22 cellular contexts compared by ENCODE assay signal in the genomic region with DNA sequence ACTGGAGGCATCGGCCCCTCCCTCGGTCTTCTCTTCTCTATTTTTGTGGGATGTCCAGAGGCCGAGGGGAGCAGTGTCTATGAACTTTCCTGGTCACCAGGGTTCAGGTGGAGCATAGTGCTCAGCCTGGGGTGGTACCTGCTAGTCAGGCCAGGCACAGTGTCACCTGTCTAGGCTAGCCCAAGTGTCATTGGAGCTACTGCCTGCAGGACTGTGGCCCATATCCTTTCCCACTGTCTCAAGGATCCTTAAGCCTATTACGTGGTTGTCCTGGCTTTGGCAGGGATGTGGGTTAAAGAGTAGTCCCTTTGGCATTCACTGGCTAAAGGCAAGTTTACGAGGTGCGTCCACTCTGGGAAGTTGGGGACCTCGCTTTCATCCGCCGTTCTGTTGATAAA. TPM values are rescaled to one million over a fixed set of nuclear protein-coding genes. Genes with fewer than 3 reads are reported as not detected.
DNase-seq lines count a peak whose midpoint lies in the region; ATAC-seq, FAIRE-seq and TF ChIP-seq lines count a peak whose summit lies in the region.
"Had no signal": no experiment of that assay in that cellular context is flagged by ENCODE, and none has a peak within 500 bp of the region (broad histone marks: within the 10 kb centered on the region; RNA-seq: fewer than 3 reads in every experiment).

No MANE protein-coding gene starts in this region.

- FAIRE-seq in H1 (lab: Jason Lieb, UNC), result no peak
- FAIRE-seq: A549, GM18507 had no signal

- no TSS peak for BruUV-seq in HCT116 (replicated peaks; lab: Mats Ljungman, UMichigan)

- H3K56ac ChIP-seq in H1 (replicated peaks; ENCODE audit: insufficient read length, low read depth, low read length), result no peak overlapping the region

- peak; percentile 27; the same call in 1 of the 2 replicates for ATAC-seq in HCT116
- no peak for ATAC-seq in HG02759 (IDR thresholded peaks at IDR 0.05; ENCODE audit: unreplicated experiment)
- ATAC-seq: PC-3 had no signal

- H3K27ac ChIP-seq in HCT116 (ENCODE audit: low read depth, low read length), result no peak overlapping the region
- H3K27ac ChIP-seq in H1 (ENCODE audit: low read depth, low read length), result no peak overlapping the region
- no peak overlapping the region for H3K27ac ChIP-seq in trophoblast cell (ENCODE audit: low read depth, low read length)
- no peak overlapping the region for H3K27ac ChIP-seq in prostate gland
- H3K27ac ChIP-seq: A549, BLaER1 had no signal

- RAD21 ChIA-PET in HCT116 (lab: Charles Lee; ENCODE audit: low non-redundant PET in 1 of 2, low total read pairs in 2 of 2, uncharacterized antibody in 2 of 2, unreplicated experiment in 2 of 2), result no interaction called here

- no peaks in the 10 kb centered on the region for H3K4me1 ChIP-seq in HCT116 (ENCODE audit: control insufficient read depth in 1 of 2, insufficient read depth in 2 of 2, low read length in 2 of 2)
- peaks cover 0 to 3% (median 0%) of the 10 kb centered on the region in 4 experiments; a peak in 1 of 7 replicates for H3K4me1 ChIP-seq in H1 (replicated peaks in 1 of 4; ENCODE audit: control insufficient read depth in 3 of 4, insufficient read depth in 4 of 4, low read length in 3 of 4)
- H3K4me1 ChIP-seq in trophoblast cell (ENCODE audit: control insufficient read depth in 1 of 2, insufficient read depth in 2 of 2, low read length in 2 of 2), result peaks cover 0 to 3% of the 10 kb centered on the region in 2 experiments
- H3K4me1 ChIP-seq in prostate gland (replicated peaks), result peaks cover 9% of the 10 kb centered on the region

- intact Hi-C loops in HCT116 (cut with micrococcal nuclease), result no loop called here
- intact Hi-C loops in prostate gland (cut with DNase I), result no loop called here

- CTCF ChIA-PET in HCT116 (lab: Charles Lee), result no interaction called here
- CTCF ChIA-PET in H1 (lab: Charles Lee; ENCODE audit: partially characterized antibody), result interaction anchor here (0.6 kb wide), 1 partner anchor 208 kb away, joined by 3 read pairs; no protein-coding TSS in a partner anchor

- H4K12ac ChIP-seq in trophoblast cell (ENCODE audit: low read depth, low read length), result no peak overlapping the region

- no peak for TF ChIP-seq POLR2A in HCT116 (IDR thresholded peaks at IDR 0.05; ENCODE audit: borderline replicate concordance, extremely low read depth, insufficient read depth, insufficient read length)
- peak; percentile 2 to 37; a peak in 1 of 3 replicates for TF ChIP-seq POLR2A in H1 (IDR thresholded peaks at IDR 0.05; ENCODE audit: control extremely low read depth in 1 of 2, low read depth in 2 of 2, low read length in 2 of 2)
- no peak for TF ChIP-seq POLR2A in prostate gland (IDR thresholded peaks at IDR 0.05)

- no peaks in the 10 kb centered on the region for H3K27me3 ChIP-seq in HCT116 (ENCODE audit: insufficient read depth, low read length)
- no peaks in the 10 kb centered on the region for H3K27me3 ChIP-seq in H1 (replicated peaks in 1 of 4; ENCODE audit: control insufficient read depth in 3 of 4, extremely low read depth in 1 of 4, insufficient read depth in 3 of 4, low read length in 3 of 4)
- H3K27me3 ChIP-seq in trophoblast cell (ENCODE audit: insufficient read depth, low read length), result no peaks in the 10 kb centered on the region
- H3K27me3 ChIP-seq in prostate gland (replicated peaks; ENCODE audit: insufficient read depth), result no peaks in the 10 kb centered on the region
- H3K27me3 ChIP-seq: BLaER1 had no signal

- H3K36me3 ChIP-seq in HCT116 (ENCODE audit: control insufficient read depth in 1 of 2, insufficient read depth in 2 of 2, low read length in 2 of 2), result peaks cover 72 to 90% of the 10 kb centered on the region in 2 experiments
- H3K36me3 ChIP-seq in H1 (ENCODE audit: control insufficient read depth in 2 of 4, insufficient read depth in 4 of 4, low read length in 3 of 4), result peaks cover 53 to 97% (median 82%) of the 10 kb centered on the region in 4 experiments
- peaks cover 53 to 74% of the 10 kb centered on the region in 2 experiments for H3K36me3 ChIP-seq in trophoblast cell (ENCODE audit: control insufficient read depth in 1 of 2, insufficient read depth in 2 of 2, low read length in 2 of 2)
- peaks cover 25 to 27% of the 10 kb centered on the region in 2 donors for H3K36me3 ChIP-seq in prostate gland

- H2BK12ac ChIP-seq in H1 (ENCODE audit: low read depth, low read length) (no peak overlapping the region), trophoblast cell (ENCODE audit: low read length) (no peak overlapping the region)

- no peak overlapping the region for H4K91ac ChIP-seq in H1 (replicated peaks; ENCODE audit: insufficient read length, low read length)
- no peak overlapping the region for H4K91ac ChIP-seq in trophoblast cell (ENCODE audit: low read depth, low read length)

- H2BK15ac ChIP-seq in H1 (ENCODE audit: low read length), result no peak overlapping the region

- H3K14ac ChIP-seq in H1 (ENCODE audit: insufficient read length), result no peak overlapping the region
- H3K14ac ChIP-seq in trophoblast cell (ENCODE audit: low read length), result no peak overlapping the region

- TF ChIP-seq CTCF in HCT116 (IDR thresholded peaks at IDR 0.05 in 2 of 3, conservative IDR thresholded peaks at IDR 0.05 in 1 of 3; ENCODE audit: borderline replicate concordance in 1 of 3, insufficient read depth in 1 of 3, low read depth in 2 of 3, low read length in 2 of 3) (no peak), H1 (IDR thresholded peaks at IDR 0.05; ENCODE audit: control extremely low read depth in 1 of 3, insufficient read depth in 1 of 3, low read depth in 1 of 3, low read length in 3 of 3) (no peak), prostate gland (IDR thresholded peaks at IDR 0.05) (no peak)

- H3K18ac ChIP-seq in H1 (ENCODE audit: extremely low read depth, low read length) (no peak overlapping the region), trophoblast cell (ENCODE audit: low read length) (no peak overlapping the region)

- no peak overlapping the region for H3K4me2 ChIP-seq in HCT116 (ENCODE audit: low read length)
- no peak overlapping the region for H3K4me2 ChIP-seq in H1 (ENCODE audit: insufficient read depth in 1 of 2, low read depth in 2 of 2, low read length in 2 of 2)
- H3K4me2 ChIP-seq in trophoblast cell (ENCODE audit: low read length), result no peak overlapping the region
- H3K4me2 ChIP-seq: A549, BLaER1 had no signal

- H3K79me1 ChIP-seq in H1 (ENCODE audit: low read depth, low read length), result peaks cover 33% of the 10 kb centered on the region
- H3K79me1 ChIP-seq in trophoblast cell (ENCODE audit: low read length), result no peaks in the 10 kb centered on the region

- H3K79me2 ChIP-seq in HCT116 (ENCODE audit: insufficient read depth, low read length) (peaks cover 100% of the 10 kb centered on the region), H1 (ENCODE audit: control insufficient read depth in 1 of 2, insufficient read depth in 2 of 2, low read length in 2 of 2) (peaks cover 69 to 100% of the 10 kb centered on the region in 2 experiments), trophoblast cell (ENCODE audit: control insufficient read depth, insufficient read depth, low read length, poor library complexity) (peaks cover 34% of the 10 kb centered on the region)

- H3K4me3 ChIP-seq in HCT116 (replicated peaks in 1 of 2; ENCODE audit: low read depth in 1 of 2, low read length in 2 of 2) (no peak overlapping the region), H1 (ENCODE audit: extremely low read depth in 1 of 4, insufficient read depth in 2 of 4, low read depth in 3 of 4, low read length in 4 of 4) (no peak overlapping the region), trophoblast cell (ENCODE audit: low read depth, low read length) (no peak overlapping the region), prostate gland (no peak overlapping the region)
- H3K4me3 ChIP-seq: A549, BLaER1 had no signal

- H3K23me2 ChIP-seq in H1 (ENCODE audit: low read depth, low read length), result no peaks in the 10 kb centered on the region

- H3K9ac ChIP-seq in HCT116 (ENCODE audit: low read length), result no peak overlapping the region
- no peak overlapping the region for H3K9ac ChIP-seq in H1 (replicated peaks in 1 of 4; ENCODE audit: extremely low read depth in 1 of 4, low read depth in 3 of 4, low read length in 3 of 4)
- no peak overlapping the region for H3K9ac ChIP-seq in trophoblast cell (ENCODE audit: low read length)
- H3K9ac ChIP-seq: BLaER1 had no signal

- H3K9me3 ChIP-seq in HCT116 (ENCODE audit: control insufficient read depth in 1 of 2, insufficient read depth in 1 of 2, low read depth in 1 of 2, low read length in 2 of 2), result no peaks in the 10 kb centered on the region
- H3K9me3 ChIP-seq in H1 (ENCODE audit: insufficient read depth in 2 of 2, low read depth in 1 of 2, low read length in 1 of 2), result no peaks in the 10 kb centered on the region
- peaks cover 2% of the 10 kb centered on the region for H3K9me3 ChIP-seq in trophoblast cell (ENCODE audit: insufficient read depth, low read depth, low read length)
- no peaks in the 10 kb centered on the region for H3K9me3 ChIP-seq in prostate gland
- H3K9me3 ChIP-seq: A549, BLaER1 had no signal

- 96% methylated on average over 8 of the region's 9 CpGs; no CpG with 5 or more reads in 1 of the 2 experiments for WGBS in H1 (ENCODE audit: extremely low coverage in 1 of 2, insufficient coverage in 1 of 2, insufficient read length in 1 of 2, insufficient replicate concordance in 2 of 2, low coverage in 1 of 2, low lambda C conversion rate in 2 of 2, missing lambda C conversion rate in 1 of 2), 2 experiments
- WGBS in trophoblast cell (ENCODE audit: extremely low coverage, insufficient coverage, insufficient read length), result no CpG with 5 or more reads among the region's 9 CpGs
- WGBS in prostate gland, result 80% methylated on average over 9 of the region's 9 CpGs

- no peak for TF ChIP-seq EP300 in H1 (IDR thresholded peaks at IDR 0.05; ENCODE audit: borderline replicate concordance in 1 of 2, low read depth in 2 of 2, low read length in 2 of 2)

- POLR2A ChIA-PET in HCT116 (lab: Charles Lee) (no interaction called here), H1 (lab: Charles Lee; ENCODE audit: partially characterized antibody) (interaction anchor here (0.6 to 66.2 kb wide), 5 partner anchors 5 to 121 kb away, joined by 3 to 2165 read pairs (median 4); partner anchors contain the start of genes CCDC87, CCS, RBM14 and RBM4)

- H4K8ac ChIP-seq in H1 (ENCODE audit: extremely low read depth, insufficient read depth, low read length) (no peak overlapping the region), trophoblast cell (ENCODE audit: low read depth, low read length) (no peak overlapping the region)

- no peak overlapping the region for H2AFZ ChIP-seq in HCT116 (ENCODE audit: low read depth, low read length, poor library complexity, severe bottlenecking)
- H2AFZ ChIP-seq in H1 (ENCODE audit: low read length), result no peak overlapping the region
- no peak overlapping the region for H2AFZ ChIP-seq in trophoblast cell (ENCODE audit: insufficient read depth, low read length, poor library complexity)

- H2BK20ac ChIP-seq in H1 (ENCODE audit: low read length), result no peak overlapping the region

- no peak overlapping the region for H4K5ac ChIP-seq in H1 (ENCODE audit: insufficient read length, low read depth, low read length)

- DNase-seq in HCT116 (ENCODE audit: low read depth, low spot score) (no peak), H1 (ENCODE audit: low read depth in 1 of 2, low spot score in 2 of 2) (no peak), trophoblast cell (no peak), prostate gland (ENCODE audit: low spot score) (no peak), NCI-H2171 treated with DMSO at 0.1 percent for 48 hours (lab: John Stamatoyannopoulos, UW) (no peak)
- DNase-seq: Calu3; CD4-positive, alpha-beta memory T cell; EL; H7; Kasumi-1; MM.1S; NCI-H1092; NCI-H1436 treated with DMSO at 0.1 percent for 48 hours; NCI-H2029; NCI-H526; PC-3; RPMI8226; SHP77 treated with DMSO at 0.1 percent for 48 hours had no signal

- H4K20me1 ChIP-seq in HCT116 (ENCODE audit: insufficient read depth), result peaks cover 50% of the 10 kb centered on the region; the same call in 1 of the 2 replicates
- peaks cover 57 to 63% of the 10 kb centered on the region in 2 experiments for H4K20me1 ChIP-seq in H1 (replicated peaks in 1 of 2; ENCODE audit: control insufficient read depth in 1 of 2, insufficient read depth in 2 of 2, low read length in 2 of 2)

- H2AK5ac ChIP-seq in H1 (ENCODE audit: low read depth, low read length) (no peak overlapping the region), trophoblast cell (ENCODE audit: low read length) (no peak overlapping the region)

- no peak for TF ChIP-seq RAD21 in HCT116 (IDR thresholded peaks at IDR 0.05; ENCODE audit: low read depth)
- no peak for TF ChIP-seq RAD21 in H1 (IDR thresholded peaks at IDR 0.05 in 1 of 2, conservative IDR thresholded peaks at IDR 0.05 in 1 of 2; ENCODE audit: low read depth in 2 of 2, low read length in 2 of 2)

- H3K9me2 ChIP-seq in HCT116 (ENCODE audit: insufficient read depth), result no peaks in the 10 kb centered on the region

- H3K23ac ChIP-seq in H1 (ENCODE audit: insufficient read length) (no peak overlapping the region), trophoblast cell (ENCODE audit: low read length) (no peak overlapping the region)

- no peak overlapping the region for H3K4ac ChIP-seq in H1 (replicated peaks; ENCODE audit: insufficient read length, low read depth, low read length)
- H3K4ac ChIP-seq in trophoblast cell (ENCODE audit: low read depth, low read length), result peak overlapping the region; percentile 13

- H2BK120ac ChIP-seq in H1 (replicated peaks; ENCODE audit: low read depth, low read length) (no peak overlapping the region), trophoblast cell (ENCODE audit: insufficient read depth, low read length, poor library complexity) (no peak overlapping the region)

- H2BK5ac ChIP-seq in H1 (ENCODE audit: low read depth, low read length) (peak overlapping the region; percentile 48; the same call in 1 of the 2 replicates), trophoblast cell (ENCODE audit: low read depth, low read length, poor library complexity) (no peak overlapping the region)

RNA-seq across cellular contexts. Expression of gene RBM14, which starts 9.3 kb away (rescaled TPM):
- total RNA-seq in HCT116 (2021; ENCODE audit: unreplicated experiment), result 95.3 TPM
- 27.4 and 31.3 TPM in 2 replicates for polyA plus RNA-seq in HCT116 (2012)
- total RNA-seq in H1 (2021; fragmentation: NEBNext Ultra II Directional; extraction: Animal tissue kit (Norgen Biotek cat#: 25700)), result 142 and 145 TPM in 2 replicates
- polyA plus RNA-seq in H1 (2011; rRNA removed), result 67.2 and 81.1 TPM in 2 replicates
- polyA plus RNA-seq in H1 (2011; cell fraction: cytosol; rRNA removed), result 36.2 TPM
- polyA plus RNA-seq in H1 (2011; cell fraction: nucleus; rRNA removed), result 89.4 TPM
- 48.9 to 106 TPM (median 75.9 TPM) in 4 replicates for polyA plus RNA-seq in H1 (2012, experiment 1 of 2)
- 58.7 TPM for polyA plus RNA-seq in H1 (2012, experiment 2 of 2)
- 83.3 TPM for polyA plus RNA-seq in H1 (2013, experiment 1 of 2)
- 76.5 TPM for polyA plus RNA-seq in H1 (2013, experiment 2 of 2)
- polyA minus RNA-seq in H1 (2011; rRNA and poly(A)+ RNA removed), result 36.4 and 42.4 TPM in 2 replicates
- 61.9 TPM for polyA minus RNA-seq in H1 (2011; cell fraction: cytosol; rRNA and poly(A)+ RNA removed)
- polyA minus RNA-seq in H1 (2011; cell fraction: nucleus; rRNA and poly(A)+ RNA removed), result 85.1 TPM
- polyA plus RNA-seq in trophoblast cell (2013), result 57.7 and 58.2 TPM in 2 replicates
- 10 to 100 TPM; 45.9 to 98.8 TPM for total RNA-seq in prostate gland

RNA-seq across cellular contexts. Expression of gene RBM4, which starts 12.8 kb away (rescaled TPM):
- total RNA-seq in HCT116 (2021; ENCODE audit: unreplicated experiment), result 94.4 TPM
- 101 and 106 TPM in 2 replicates for polyA plus RNA-seq in HCT116 (2012)
- 192 and 201 TPM in 2 replicates for total RNA-seq in H1 (2021; fragmentation: NEBNext Ultra II Directional; extraction: Animal tissue kit (Norgen Biotek cat#: 25700))
- polyA plus RNA-seq in H1 (2011; rRNA removed), result 276 and 330 TPM in 2 replicates
- 251 TPM for polyA plus RNA-seq in H1 (2011; cell fraction: cytosol; rRNA removed)
- 120 TPM for polyA plus RNA-seq in H1 (2011; cell fraction: nucleus; rRNA removed)
- 211 to 279 TPM (median 233 TPM) in 4 replicates for polyA plus RNA-seq in H1 (2012, experiment 1 of 2)
- polyA plus RNA-seq in H1 (2012, experiment 2 of 2), result 264 TPM
- polyA plus RNA-seq in H1 (2013, experiment 1 of 2), result 129 TPM
- 128 TPM for polyA plus RNA-seq in H1 (2013, experiment 2 of 2)
- polyA minus RNA-seq in H1 (2011; rRNA and poly(A)+ RNA removed), result 233 and 261 TPM in 2 replicates
- polyA minus RNA-seq in H1 (2011; cell fraction: cytosol; rRNA and poly(A)+ RNA removed), result 68.5 TPM
- polyA minus RNA-seq in H1 (2011; cell fraction: nucleus; rRNA and poly(A)+ RNA removed), result 155 TPM
- 136 and 139 TPM in 2 replicates for polyA plus RNA-seq in trophoblast cell (2013)
- 100 to 1,000 TPM; 105 to 137 TPM for total RNA-seq in prostate gland

RNA-seq across cellular contexts. Expression of gene CCS, which starts 32.8 kb away (rescaled TPM):
- 40.6 TPM for total RNA-seq in HCT116 (2021; ENCODE audit: unreplicated experiment)
- 44.6 and 50.2 TPM in 2 replicates for polyA plus RNA-seq in HCT116 (2012)
- total RNA-seq in H1 (2021; fragmentation: NEBNext Ultra II Directional; extraction: Animal tissue kit (Norgen Biotek cat#: 25700)), result 35.2 and 37.1 TPM in 2 replicates
- 37.7 and 57.7 TPM in 2 replicates for polyA plus RNA-seq in H1 (2011; rRNA removed)
- 62.4 TPM for polyA plus RNA-seq in H1 (2011; cell fraction: cytosol; rRNA removed)
- polyA plus RNA-seq in H1 (2011; cell fraction: nucleus; rRNA removed), result 104 TPM
- polyA plus RNA-seq in H1 (2012, experiment 1 of 2), result 55.1 to 70.7 TPM (median 62.8 TPM) in 4 replicates
- 30.4 TPM for polyA plus RNA-seq in H1 (2012, experiment 2 of 2)
- 32.0 TPM for polyA plus RNA-seq in H1 (2013, experiment 1 of 2)
- polyA plus RNA-seq in H1 (2013, experiment 2 of 2), result 33.7 TPM
- polyA minus RNA-seq in H1 (2011; rRNA and poly(A)+ RNA removed), result 21.6 and 22.1 TPM in 2 replicates
- 32.1 TPM for polyA minus RNA-seq in H1 (2011; cell fraction: cytosol; rRNA and poly(A)+ RNA removed)
- 30.1 TPM for polyA minus RNA-seq in H1 (2011; cell fraction: nucleus; rRNA and poly(A)+ RNA removed)
- polyA plus RNA-seq in trophoblast cell (2013), result 34.7 and 34.8 TPM in 2 replicates
- total RNA-seq in prostate gland, result 10 to 100 TPM; 31.0 to 63.8 TPM

RNA-seq across cellular contexts. Expression of gene CCDC87, which starts 32.9 kb away (rescaled TPM):
- total RNA-seq in HCT116 (2021; ENCODE audit: unreplicated experiment), result 0.39 TPM
- polyA plus RNA-seq in HCT116 (2012), result 0.13 and 0.15 TPM in 2 replicates
- 0.99 and 1.1 TPM in 2 replicates for total RNA-seq in H1 (2021; fragmentation: NEBNext Ultra II Directional; extraction: Animal tissue kit (Norgen Biotek cat#: 25700))
- 0.32 and 0.63 TPM in 2 replicates for polyA plus RNA-seq in H1 (2011; rRNA removed)
- 0.25 TPM for polyA plus RNA-seq in H1 (2011; cell fraction: cytosol; rRNA removed)
- 0.68 TPM for polyA plus RNA-seq in H1 (2011; cell fraction: nucleus; rRNA removed)
- polyA plus RNA-seq in H1 (2012, experiment 1 of 2), result 0.43 to 0.65 TPM (median 0.54 TPM) in 4 replicates
- polyA plus RNA-seq in H1 (2012, experiment 2 of 2), result 0.92 TPM
- polyA plus RNA-seq in H1 (2013, experiment 1 of 2), result 0.36 TPM
- polyA plus RNA-seq in H1 (2013, experiment 2 of 2), result 0.33 TPM
- 0.80 and 1.3 TPM in 2 replicates for polyA minus RNA-seq in H1 (2011; rRNA and poly(A)+ RNA removed)
- 0.51 TPM for polyA minus RNA-seq in H1 (2011; cell fraction: cytosol; rRNA and poly(A)+ RNA removed)
- 2.3 TPM for polyA minus RNA-seq in H1 (2011; cell fraction: nucleus; rRNA and poly(A)+ RNA removed)
- 0.12 and 0.14 TPM in 2 replicates for polyA plus RNA-seq in trophoblast cell (2013)
- total RNA-seq in prostate gland, result 1 to 10 TPM in 1 of 2 donors, under 1 TPM in 1; 0.82 to 3.8 TPM
- total RNA-seq: CD4-positive, alpha-beta memory T cell had no signal

RNA-seq across cellular contexts. Expression of gene RBM4B, which starts 51.9 kb away (rescaled TPM):
- 18.1 TPM for total RNA-seq in HCT116 (2021; ENCODE audit: unreplicated experiment)
- polyA plus RNA-seq in HCT116 (2012), result 15.2 and 19.7 TPM in 2 replicates
- total RNA-seq in H1 (2021; fragmentation: NEBNext Ultra II Directional; extraction: Animal tissue kit (Norgen Biotek cat#: 25700)), result 27.5 and 30.6 TPM in 2 replicates
- polyA plus RNA-seq in H1 (2011; rRNA removed), result 19.2 and 30.5 TPM in 2 replicates
- polyA plus RNA-seq in H1 (2011; cell fraction: cytosol; rRNA removed), result 32.9 TPM
- 37.4 TPM for polyA plus RNA-seq in H1 (2011; cell fraction: nucleus; rRNA removed)
- polyA plus RNA-seq in H1 (2012, experiment 1 of 2), result 25.2 to 37.5 TPM (median 29.7 TPM) in 4 replicates
- polyA plus RNA-seq in H1 (2012, experiment 2 of 2), result 7.2 TPM
- 25.9 TPM for polyA plus RNA-seq in H1 (2013, experiment 1 of 2)
- 24.2 TPM for polyA plus RNA-seq in H1 (2013, experiment 2 of 2)
- 25.2 and 29.1 TPM in 2 replicates for polyA minus RNA-seq in H1 (2011; rRNA and poly(A)+ RNA removed)
- polyA minus RNA-seq in H1 (2011; cell fraction: cytosol; rRNA and poly(A)+ RNA removed), result 11.6 TPM
- 24.8 TPM for polyA minus RNA-seq in H1 (2011; cell fraction: nucleus; rRNA and poly(A)+ RNA removed)
- polyA plus RNA-seq in trophoblast cell (2013), result 23.6 and 23.8 TPM in 2 replicates
- total RNA-seq in prostate gland, result 10 to 100 TPM; 15.5 to 40.7 TPM

Comparison
In these comparisons a context has a peak if more than half of its experiments do, and no peak if none do; other contexts are left out.
1. POLR2A ChIP-seq: peak in H1 (2 of 2); none in HCT116 (single experiment) and prostate gland (single experiment).
2. Of the 16 proteins assayed by ChIP-seq in both H1 and HCT116: peak only in H1: POLR2A and POLR2AphosphoS5; only in HCT116: none; in both: none; in neither: 14.